Comparison of ENCODE assay signal across 8 cellular contexts in genomic region chr16:85416267-85417109, GRCh38.
DNase-seq lines count a peak whose midpoint lies in the region; ATAC-seq and TF ChIP-seq lines count a peak whose summit lies in the region.

No MANE protein-coding gene starts in this region.

- no peak overlapping the region for H3K4me3 Mint-ChIP-seq in progenitor cell of endocrine pancreas (ENCODE audit: low read depth)

- H3K27me3 ChIP-seq in OCI-LY3 (ENCODE audit: low read depth, low read length): no peaks in the 10 kb centered on the region

- H3K4me3 ChIP-seq in OCI-LY3 (ENCODE audit: low read length) (no peak overlapping the region), fibroblast of pulmonary artery (replicated peaks; ENCODE audit: low read depth, low read length) (no peak overlapping the region)

- H4K20me1 ChIP-seq in OCI-LY3 (ENCODE audit: insufficient read depth, low read length): no peaks in the 10 kb centered on the region

- H3K27me3 Mint-ChIP-seq in progenitor cell of endocrine pancreas: peaks cover 8% of the 10 kb centered on the region

- H3K4me1 ChIP-seq in OCI-LY3 (ENCODE audit: low read length): no peaks in the 10 kb centered on the region

- TF ChIP-seq CTCF in GM20000 (IDR thresholded peaks at IDR 0.05; ENCODE audit: extremely low read depth, missing control alignments): peak; percentile 52
- TF ChIP-seq CTCF in OCI-LY3 (IDR thresholded peaks at IDR 0.05; ENCODE audit: low read depth, low read length): peak; percentile 58
- TF ChIP-seq CTCF in fibroblast of pulmonary artery (IDR thresholded peaks at IDR 0.05; ENCODE audit: low read length, missing control alignments): peak; percentile 65
- peak; percentile 57 for TF ChIP-seq CTCF in progenitor cell of endocrine pancreas (IDR thresholded peaks at IDR 0.05; ENCODE audit: unreplicated experiment)

- H3K79me2 ChIP-seq in OCI-LY3 (ENCODE audit: low read length): no peaks in the 10 kb centered on the region

- DNase-seq in AG08396 (ENCODE audit: low spot score) (peak; percentile 66), GM20000 (ENCODE audit: low spot score) (peak; percentile 72), activated T-cell treated with anti-CD3 and anti-CD28 coated beads for 1 hour (ENCODE audit: low read depth) (peak; percentile 55), fibroblast of pulmonary artery (ENCODE audit: low read depth) (peak; percentile 36), progenitor cell of endocrine pancreas (ENCODE audit: low spot score, unreplicated experiment) (no peak), OCI-M2 (lab: John Stamatoyannopoulos, UW; ENCODE audit: unreplicated experiment) (no peak)

- no peaks in the 10 kb centered on the region for H3K36me3 ChIP-seq in OCI-LY3 (replicated peaks; ENCODE audit: low read depth, low read length)

- H3K9ac ChIP-seq in OCI-LY3 (ENCODE audit: low read length): no peak overlapping the region

- no peak overlapping the region for H2AFZ ChIP-seq in OCI-LY3 (ENCODE audit: low read depth, low read length)

- H3K27ac ChIP-seq in OCI-LY3 (ENCODE audit: low read length): no peak overlapping the region

- peaks cover 12% of the 10 kb centered on the region for H3K4me1 Mint-ChIP-seq in progenitor cell of endocrine pancreas (ENCODE audit: low read depth)

- no peaks in the 10 kb centered on the region for H3K9me3 Mint-ChIP-seq in progenitor cell of endocrine pancreas (ENCODE audit: low read depth)

- no peaks in the 10 kb centered on the region for H3K9me3 ChIP-seq in OCI-LY3 (ENCODE audit: insufficient read depth, low read length)

- H3K27ac Mint-ChIP-seq in progenitor cell of endocrine pancreas: no peak overlapping the region

- no peaks in the 10 kb centered on the region for H3K36me3 Mint-ChIP-seq in progenitor cell of endocrine pancreas (ENCODE audit: insufficient read depth)

- no peak for ATAC-seq in HG02840 (IDR thresholded peaks at IDR 0.05; ENCODE audit: low FRiP score, unreplicated experiment)

- no peak overlapping the region for H3K4me2 ChIP-seq in OCI-LY3 (ENCODE audit: low read length)

Comparison
In these comparisons a context has a peak if more than half of its experiments do, and no peak if none do; other contexts are left out.
1. DNase-seq: peak in AG08396 (single experiment), GM20000 (single experiment), activated T-cell treated with anti-CD3 and anti-CD28 coated beads for 1 hour (single experiment) and fibroblast of pulmonary artery (single experiment); none in progenitor cell of endocrine pancreas (single experiment) and OCI-M2 (single experiment).
2. Peak in every context shown above with its lines, with median percentiles within 50 percentile points of each other: CTCF ChIP-seq.